In the genomic region with DNA sequence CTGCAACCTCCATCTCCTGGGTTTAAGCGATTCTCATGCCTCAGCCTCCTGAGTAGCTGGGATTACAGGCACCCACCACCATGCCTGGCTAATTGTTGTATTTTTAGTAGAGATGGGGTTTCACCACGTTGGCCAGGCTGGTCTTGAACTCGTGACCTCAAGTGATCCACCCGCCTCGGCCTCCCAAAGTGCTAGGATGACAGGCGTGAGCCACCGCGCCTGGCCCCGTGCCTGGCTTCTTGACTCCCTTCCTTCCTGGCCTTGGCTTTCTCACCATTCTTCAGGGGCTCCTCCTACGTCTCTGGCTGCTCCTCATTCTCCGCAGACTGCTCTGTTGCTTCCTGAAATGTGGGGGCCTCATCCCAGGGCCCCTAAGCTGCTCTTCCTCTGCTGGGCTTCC, we compare ENCODE assay signal across 13 cellular contexts. TPM values are rescaled to one million over a fixed set of nuclear protein-coding genes. Genes with fewer than 3 reads are reported as not detected.
"Had no signal": no experiment of that assay in that cellular context is flagged by ENCODE, and none has a peak within 500 bp of the region (broad histone marks: within the 10 kb centered on the region; RNA-seq: fewer than 3 reads in every experiment).

No MANE protein-coding gene starts in this region.

RNA-seq across cellular contexts. Expression of gene SMTNL2, which starts 5.7 kb away (rescaled TPM):
- total RNA-seq: activated CD4-positive, alpha-beta memory T cell treated with anti-CD3 and anti-CD28 coated beads, Interleukin-2, amount 10 ng/mL, durations not matched to agents 7 days and 5 days; activated CD4-positive, alpha-beta T cell treated with anti-CD3 and anti-CD28 coated beads, Interleukin-2, amount 10 ng/mL, durations not matched to agents 7 days and 5 days; activated naive CD4-positive, alpha-beta T cell treated with anti-CD3 and anti-CD28 coated beads, Interleukin-2, amount 50 U/mL, for 72 hours; activated naive CD8-positive, alpha-beta T cell treated with anti-CD3 and anti-CD28 coated beads, Interleukin-2, amount 10 ng/mL, durations not matched to agents 7 days and 5 days; activated T-cell treated with anti-CD3 and anti-CD28 coated beads, Interleukin-2, amount 50 U/mL, for 72 hours; dermis microvascular lymphatic vessel endothelial cell; endothelial cell of umbilical vein; T-helper 1 cell treated with Interleukin-12 subunit alpha and Interleukin-12 subunit beta and Interleukin-4 antibody, amounts not matched to agents 30 ng/mL and 1 ng/mL, for 36 hours had no signal
- polyA plus RNA-seq: endothelial cell of umbilical vein had no signal

RNA-seq across cellular contexts. Expression of gene GGT6, which starts 29.7 kb away (rescaled TPM):
- total RNA-seq: activated CD4-positive, alpha-beta memory T cell treated with anti-CD3 and anti-CD28 coated beads, Interleukin-2, amount 10 ng/mL, durations not matched to agents 7 days and 5 days; activated CD4-positive, alpha-beta T cell treated with anti-CD3 and anti-CD28 coated beads, Interleukin-2, amount 10 ng/mL, durations not matched to agents 7 days and 5 days; activated naive CD4-positive, alpha-beta T cell treated with anti-CD3 and anti-CD28 coated beads, Interleukin-2, amount 50 U/mL, for 72 hours; activated naive CD8-positive, alpha-beta T cell treated with anti-CD3 and anti-CD28 coated beads, Interleukin-2, amount 10 ng/mL, durations not matched to agents 7 days and 5 days; activated T-cell treated with anti-CD3 and anti-CD28 coated beads, Interleukin-2, amount 50 U/mL, for 72 hours; ascending aorta; cardiac septum; cerebellum; dermis microvascular lymphatic vessel endothelial cell; endothelial cell of umbilical vein; fibroblast of lung; frontal cortex; T-helper 1 cell treated with Interleukin-12 subunit alpha and Interleukin-12 subunit beta and Interleukin-4 antibody, amounts not matched to agents 30 ng/mL and 1 ng/mL, for 36 hours had no signal
- polyA plus RNA-seq: endothelial cell of umbilical vein, fibroblast of lung had no signal

RNA-seq across cellular contexts. Expression of gene ALOX15, which starts 51.4 kb away (rescaled TPM):
- total RNA-seq: activated CD4-positive, alpha-beta memory T cell treated with anti-CD3 and anti-CD28 coated beads, Interleukin-2, amount 10 ng/mL, durations not matched to agents 7 days and 5 days; activated naive CD8-positive, alpha-beta T cell treated with anti-CD3 and anti-CD28 coated beads, Interleukin-2, amount 10 ng/mL, durations not matched to agents 7 days and 5 days; ascending aorta; dermis microvascular lymphatic vessel endothelial cell; endothelial cell of umbilical vein; fibroblast of lung; frontal cortex; T-helper 1 cell treated with Interleukin-12 subunit alpha and Interleukin-12 subunit beta and Interleukin-4 antibody, amounts not matched to agents 30 ng/mL and 1 ng/mL, for 36 hours had no signal
- polyA plus RNA-seq: endothelial cell of umbilical vein, fibroblast of lung had no signal
